In the genomic region with DNA sequence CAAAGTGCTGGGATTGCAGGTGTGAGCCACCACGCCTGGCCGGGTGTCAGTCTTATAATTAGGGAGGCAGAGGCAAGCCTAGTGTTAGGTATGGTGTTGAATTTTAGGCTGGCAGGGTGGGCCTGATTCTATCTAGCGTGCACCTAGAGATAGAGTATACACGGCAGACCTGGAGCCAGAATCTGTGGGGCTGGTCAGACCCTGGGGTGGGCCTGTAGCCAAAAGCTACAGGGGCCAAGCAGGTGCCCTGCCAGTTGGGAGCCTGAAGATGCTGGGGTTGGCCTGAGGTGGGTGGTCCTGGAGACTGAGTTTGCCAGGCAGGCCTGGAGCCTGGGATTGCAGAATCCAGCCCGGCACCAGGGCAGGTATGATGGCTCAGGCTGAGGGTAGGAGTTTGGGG, we compare ENCODE assay signal across 22 cellular contexts.
"Had no signal": no experiment of that assay in that cellular context is flagged by ENCODE, and none has a peak within 500 bp of the region (broad histone marks: within the 10 kb centered on the region; RNA-seq: fewer than 3 reads in every experiment).

No MANE protein-coding gene starts in this region.

- H3K27me3 ChIP-seq: esophagus muscularis mucosa, foreskin keratinocyte, gastroesophageal sphincter, heart left ventricle, hepatocyte had no signal

- H3K9me3 ChIP-seq: esophagus muscularis mucosa, gastroesophageal sphincter, heart left ventricle, left ventricle myocardium inferior, lower lobe of right lung had no signal

- H3K27ac Mint-ChIP-seq: immature natural killer cell, mesothelial cell of epicardium had no signal

- H2AFZ ChIP-seq: hepatocyte had no signal

- H3K4me3 Mint-ChIP-seq: immature natural killer cell, mesothelial cell of epicardium had no signal

- DNase-seq: dermis blood vessel endothelial cell; effector CD4-positive, alpha-beta T cell; effector memory CD4-positive, alpha-beta T cell; foreskin keratinocyte; heart left ventricle; hypothalamus; immature natural killer cell; islet precursor cell; kidney; kidney glomerular epithelial cell; left colon; left ventricle myocardium inferior; lower lobe of right lung; mesenchymal stem cell had no signal

- H3K79me2 ChIP-seq: hepatocyte had no signal

- H3K4me2 ChIP-seq: hepatocyte had no signal

- H3K4me1 ChIP-seq: esophagus muscularis mucosa, foreskin keratinocyte, gastroesophageal sphincter, heart left ventricle, left ventricle myocardium inferior, lower lobe of right lung had no signal

- ATAC-seq: foreskin keratinocyte, left colon, left lobe of liver, mucosa of descending colon had no signal

- H3K36me3 Mint-ChIP-seq: immature natural killer cell, mesothelial cell of epicardium had no signal

- H3K4me3 ChIP-seq: coronary artery, dorsolateral prefrontal cortex, esophagus muscularis mucosa, gastroesophageal sphincter, heart left ventricle, hepatocyte, left ventricle myocardium inferior, lower lobe of right lung, mucosa of descending colon had no signal

- H3K27ac ChIP-seq: coronary artery, dorsolateral prefrontal cortex, esophagus muscularis mucosa, foreskin keratinocyte, gastroesophageal sphincter, heart left ventricle, hepatocyte, left ventricle myocardium inferior, lower lobe of right lung had no signal

- H3K36me3 ChIP-seq: esophagus muscularis mucosa, gastroesophageal sphincter, heart left ventricle, left ventricle myocardium inferior, lower lobe of right lung had no signal

- H3K4me1 Mint-ChIP-seq: immature natural killer cell, mesothelial cell of epicardium had no signal
